Comparison of ENCODE assay signal across 28 cellular contexts in genomic region chr21:36412916-36413315, GRCh38.
"Had no signal": no experiment of that assay in that cellular context is flagged by ENCODE, and none has a peak within 500 bp of the region (broad histone marks: within the 10 kb centered on the region; RNA-seq: fewer than 3 reads in every experiment).

No MANE protein-coding gene starts in this region.

- H3K9ac ChIP-seq: neural progenitor cell, parathyroid adenoma had no signal

- H3K27me3 ChIP-seq: neural progenitor cell, ovary, right lobe of liver, sigmoid colon, stomach, thyroid gland, tibial nerve, upper lobe of left lung, vagina had no signal

- FAIRE-seq: small intestine, urothelium cell line had no signal

- H3K9me3 ChIP-seq: ovary, psoas muscle, right lobe of liver, sigmoid colon, stomach, thoracic aorta, thyroid gland, tibial nerve, upper lobe of left lung, vagina had no signal

- H3K9me3 Mint-ChIP-seq: naive thymus-derived CD8-positive, alpha-beta T cell; natural killer cell treated with Interleukin-12 subunit alpha and Interleukin-12 subunit beta and Interleukin-15 and Interleukin-18, amount 100 ng/mL, for 72 hours; neural progenitor cell; stimulated activated effector memory CD8-positive, alpha-beta T cell treated with anti-CD3 and anti-CD28 coated beads, Interleukin-12 subunit alpha, Interleukin-12 subunit beta, amount 100 ng/mL, for 72 hours; stimulated activated naive B cell treated with anti-CD40 and anti-IgM and Interleukin-4, amounts not matched to agents 10 μg/mL and 1 μg/mL and 100 μg/mL, for 72 hours; stimulated activated naive CD8-positive, alpha-beta T cell treated with anti-CD3 and anti-CD28 coated beads, Interleukin-15, Interleukin-2, amounts not matched to agents 100 ng/mL and 50 ng/mL, for 24 hours had no signal

- H3K4me1 ChIP-seq: parathyroid adenoma, psoas muscle, right lobe of liver, sigmoid colon, stomach, thyroid gland, tibial nerve, vagina had no signal

- DNase-seq: naive thymus-derived CD8-positive, alpha-beta T cell; occipital lobe; ovary; right cardiac atrium; sigmoid colon; small intestine; stimulated activated CD4-positive, alpha-beta T cell treated with anti-CD3 and anti-CD28 coated beads, Interleukin-15, amount 100 ng/mL, for 24 hours; stimulated activated CD4-positive, alpha-beta T cell treated with anti-CD3 and anti-CD28 coated beads, Interleukin-2, amount 100 ng/mL, for 24 hours; stimulated activated CD4-positive, alpha-beta T cell treated with anti-CD3 and anti-CD28 coated beads, Interleukin-2, amount 100 ng/mL, for 48 hours; stimulated activated CD4-positive, alpha-beta T cell treated with anti-CD3 and anti-CD28 coated beads, Interleukin-4, amount 100 ng/mL, for 24 hours; stimulated activated naive B cell treated with anti-CD40 and anti-IgM and Interleukin-4, amounts not matched to agents 10 μg/mL and 1 μg/mL and 100 μg/mL, for 72 hours; stimulated activated naive CD4-positive, alpha-beta T cell treated with Interleukin-2 at 50 U/mL for 16 hours; stomach; thyroid gland; trophoblast cell; upper lobe of left lung had no signal

- H3K36me3 ChIP-seq: ovary, right lobe of liver, thyroid gland, vagina had no signal

- H3K4me2 ChIP-seq: neural progenitor cell had no signal

- H3K79me2 ChIP-seq: parathyroid adenoma had no signal

- H3K4me3 Mint-ChIP-seq: naive thymus-derived CD8-positive, alpha-beta T cell; natural killer cell treated with Interleukin-12 subunit alpha and Interleukin-12 subunit beta and Interleukin-15 and Interleukin-18, amount 100 ng/mL, for 72 hours; neural progenitor cell; stimulated activated effector memory CD8-positive, alpha-beta T cell treated with anti-CD3 and anti-CD28 coated beads, Interleukin-12 subunit alpha, Interleukin-12 subunit beta, amount 100 ng/mL, for 72 hours; stimulated activated naive B cell treated with anti-CD40 and anti-IgM and Interleukin-4, amounts not matched to agents 10 μg/mL and 1 μg/mL and 100 μg/mL, for 72 hours; stimulated activated naive CD8-positive, alpha-beta T cell treated with anti-CD3 and anti-CD28 coated beads, Interleukin-15, Interleukin-2, amounts not matched to agents 100 ng/mL and 50 ng/mL, for 24 hours had no signal

- H3K27ac ChIP-seq: neural progenitor cell, ovary, parathyroid adenoma, psoas muscle, right lobe of liver, sigmoid colon, stomach, thoracic aorta, thyroid gland, tibial nerve, upper lobe of left lung, vagina had no signal

- H2AFZ ChIP-seq: neural progenitor cell, parathyroid adenoma had no signal

- H3K27ac Mint-ChIP-seq: naive thymus-derived CD8-positive, alpha-beta T cell; natural killer cell treated with Interleukin-12 subunit alpha and Interleukin-12 subunit beta and Interleukin-15 and Interleukin-18, amount 100 ng/mL, for 72 hours; neural progenitor cell; stimulated activated effector memory CD8-positive, alpha-beta T cell treated with anti-CD3 and anti-CD28 coated beads, Interleukin-12 subunit alpha, Interleukin-12 subunit beta, amount 100 ng/mL, for 72 hours; stimulated activated naive B cell treated with anti-CD40 and anti-IgM and Interleukin-4, amounts not matched to agents 10 μg/mL and 1 μg/mL and 100 μg/mL, for 72 hours; stimulated activated naive CD8-positive, alpha-beta T cell treated with anti-CD3 and anti-CD28 coated beads, Interleukin-15, Interleukin-2, amounts not matched to agents 100 ng/mL and 50 ng/mL, for 24 hours had no signal

- H3K4me1 Mint-ChIP-seq: neural progenitor cell; stimulated activated effector memory CD8-positive, alpha-beta T cell treated with anti-CD3 and anti-CD28 coated beads, Interleukin-12 subunit alpha, Interleukin-12 subunit beta, amount 100 ng/mL, for 72 hours; stimulated activated naive B cell treated with anti-CD40 and anti-IgM and Interleukin-4, amounts not matched to agents 10 μg/mL and 1 μg/mL and 100 μg/mL, for 72 hours had no signal

- H3K27me3 Mint-ChIP-seq: naive thymus-derived CD8-positive, alpha-beta T cell; natural killer cell treated with Interleukin-12 subunit alpha and Interleukin-12 subunit beta and Interleukin-15 and Interleukin-18, amount 100 ng/mL, for 72 hours; progenitor cell of endocrine pancreas; stimulated activated naive B cell treated with anti-CD40 and anti-IgM and Interleukin-4, amounts not matched to agents 10 μg/mL and 1 μg/mL and 100 μg/mL, for 72 hours; stimulated activated naive CD8-positive, alpha-beta T cell treated with anti-CD3 and anti-CD28 coated beads, Interleukin-15, Interleukin-2, amounts not matched to agents 100 ng/mL and 50 ng/mL, for 24 hours had no signal

- H3K4me3 ChIP-seq: neural progenitor cell, ovary, psoas muscle, right lobe of liver, sigmoid colon, stomach, thoracic aorta, thyroid gland, tibial nerve, upper lobe of left lung, vagina had no signal

- ATAC-seq: naive thymus-derived CD8-positive, alpha-beta T cell; natural killer cell treated with Interleukin-12 subunit alpha and Interleukin-12 subunit beta and Interleukin-15 and Interleukin-18, amount 100 ng/mL, for 72 hours; psoas muscle; right cardiac atrium; right lobe of liver; stimulated activated effector memory CD8-positive, alpha-beta T cell treated with anti-CD3 and anti-CD28 coated beads, Interleukin-12 subunit alpha, Interleukin-12 subunit beta, amount 100 ng/mL, for 72 hours; stimulated activated naive B cell treated with anti-CD40 and anti-IgM and Interleukin-4, amounts not matched to agents 10 μg/mL and 1 μg/mL and 100 μg/mL, for 72 hours had no signal
